1 cellular context compared by ENCODE assay signal in the genomic region with DNA sequence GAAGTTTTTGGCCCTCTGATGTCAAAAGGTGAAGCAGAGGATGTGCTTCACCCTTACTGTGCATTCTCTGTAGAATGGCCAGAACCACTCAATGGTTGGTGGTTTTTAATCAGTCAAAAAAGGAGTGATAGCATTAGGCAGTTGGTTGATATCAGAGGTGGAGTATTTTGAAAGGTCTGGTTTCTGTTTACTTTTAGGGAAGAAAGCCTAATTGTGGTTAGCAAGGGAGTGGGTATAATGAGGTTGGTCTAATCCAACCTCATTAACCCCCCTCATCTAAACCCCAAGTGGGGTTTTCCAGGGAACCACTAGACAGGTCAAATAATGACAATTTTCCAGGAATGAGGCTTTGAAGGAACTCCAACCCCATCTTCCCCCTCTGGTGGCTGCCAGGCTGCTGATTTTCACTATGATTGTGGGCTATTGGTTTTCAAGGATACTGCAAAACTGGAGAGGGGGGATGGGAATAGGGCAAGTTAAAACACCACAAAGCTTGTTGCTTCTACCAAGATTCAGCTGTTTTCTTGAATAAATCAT.
TF ChIP-seq lines count a peak whose summit lies in the region.

No MANE protein-coding gene starts in this region.

TF ChIP-seq in HEK293, 187 proteins besides CTCF, POLR2A, EP300 and RAD21 (continued from another document):
- TF ChIP-seq PRDM10 (tag by site-specific recombination; IDR thresholded peaks at IDR 0.05) (peak; percentile 93), REPIN1 (tag by site-specific recombination; IDR thresholded peaks at IDR 0.05; ENCODE audit: low read depth) (no peak), ZNF473 (tag by site-specific recombination; IDR thresholded peaks at IDR 0.05) (no peak), PRDM6 (tag by site-specific recombination; IDR thresholded peaks at IDR 0.05) (no peak), BCL11B (tag by site-specific recombination; IDR thresholded peaks at IDR 0.05; ENCODE audit: low read depth) (no peak), ZNF354C (tag by site-specific recombination; IDR thresholded peaks at IDR 0.05; ENCODE audit: borderline replicate concordance, low read depth) (no peak), WT1 (tag by site-specific recombination; IDR thresholded peaks at IDR 0.05) (peak; percentile 86), BCL6B (tag by site-specific recombination; IDR thresholded peaks at IDR 0.05) (0 out of 2 replicates have a peak, but pooled peaks have one; percentile 17), GLIS1 (tag by site-specific recombination; IDR thresholded peaks at IDR 0.05) (peak; percentile 21; the same call in 1 of the 2 replicates), ZFHX2 (tag by site-specific recombination; conservative IDR thresholded peaks at IDR 0.05) (no peak)
- TF ChIP-seq, protein P1, sequence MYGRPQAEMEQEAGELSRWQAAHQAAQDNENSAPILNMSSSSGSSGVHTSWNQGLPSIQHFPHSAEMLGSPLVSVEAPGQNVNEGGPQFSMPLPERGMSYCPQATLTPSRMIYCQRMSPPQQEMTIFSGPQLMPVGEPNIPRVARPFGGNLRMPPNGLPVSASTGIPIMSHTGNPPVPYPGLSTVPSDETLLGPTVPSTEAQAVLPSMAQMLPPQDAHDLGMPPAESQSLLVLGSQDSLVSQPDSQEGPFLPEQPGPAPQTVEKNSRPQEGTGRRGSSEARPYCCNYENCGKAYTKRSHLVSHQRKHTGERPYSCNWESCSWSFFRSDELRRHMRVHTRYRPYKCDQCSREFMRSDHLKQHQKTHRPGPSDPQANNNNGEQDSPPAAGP (tag by site-specific recombination; IDR thresholded peaks at IDR 0.05): peak; percentile 95
- TF ChIP-seq, protein P2, sequence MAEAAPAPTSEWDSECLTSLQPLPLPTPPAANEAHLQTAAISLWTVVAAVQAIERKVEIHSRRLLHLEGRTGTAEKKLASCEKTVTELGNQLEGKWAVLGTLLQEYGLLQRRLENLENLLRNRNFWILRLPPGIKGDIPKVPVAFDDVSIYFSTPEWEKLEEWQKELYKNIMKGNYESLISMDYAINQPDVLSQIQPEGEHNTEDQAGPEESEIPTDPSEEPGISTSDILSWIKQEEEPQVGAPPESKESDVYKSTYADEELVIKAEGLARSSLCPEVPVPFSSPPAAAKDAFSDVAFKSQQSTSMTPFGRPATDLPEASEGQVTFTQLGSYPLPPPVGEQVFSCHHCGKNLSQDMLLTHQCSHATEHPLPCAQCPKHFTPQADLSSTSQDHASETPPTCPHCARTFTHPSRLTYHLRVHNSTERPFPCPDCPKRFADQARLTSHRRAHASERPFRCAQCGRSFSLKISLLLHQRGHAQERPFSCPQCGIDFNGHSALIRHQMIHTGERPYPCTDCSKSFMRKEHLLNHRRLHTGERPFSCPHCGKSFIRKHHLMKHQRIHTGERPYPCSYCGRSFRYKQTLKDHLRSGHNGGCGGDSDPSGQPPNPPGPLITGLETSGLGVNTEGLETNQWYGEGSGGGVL (tag by site-specific recombination; IDR thresholded peaks at IDR 0.05): peak; percentile 38; the same call in 1 of the 2 replicates
